20 cellular contexts compared by ENCODE assay signal in genomic region chr17:39602533-39603303, GRCh38. TPM values are rescaled to one million over a fixed set of nuclear protein-coding genes. Genes with fewer than 3 reads are reported as not detected.
"Had no signal": no experiment of that assay in that cellular context is flagged by ENCODE, and none has a peak within 500 bp of the region (broad histone marks: within the 10 kb centered on the region; RNA-seq: fewer than 3 reads in every experiment).

No MANE protein-coding gene starts in this region.

- H3K4me3 ChIP-seq: cardiac muscle cell, pancreas, smooth muscle cell, thyroid gland had no signal

- H3K36me3 ChIP-seq: cardiac muscle cell, pancreas, thyroid gland had no signal

- H3K27ac Mint-ChIP-seq: activated naive CD8-positive, alpha-beta T cell; immature natural killer cell; natural killer cell had no signal

- H3K9me3 Mint-ChIP-seq: natural killer cell; T-helper 1 cell treated with Interleukin-12 subunit alpha and Interleukin-12 subunit beta and Interleukin-4 antibody, amounts not matched to agents 30 μg/mL and 1 μg/mL, for 36 hours had no signal

- H3K4me3 Mint-ChIP-seq: natural killer cell; T-helper 1 cell treated with Interleukin-12 subunit alpha and Interleukin-12 subunit beta and Interleukin-4 antibody, amounts not matched to agents 30 μg/mL and 1 μg/mL, for 36 hours had no signal

- H3K9me3 ChIP-seq: pancreas, thyroid gland had no signal

- H3K27ac ChIP-seq: cardiac muscle cell, pancreas, thyroid gland had no signal

- H3K4me2 ChIP-seq: smooth muscle cell had no signal

- H3K36me3 Mint-ChIP-seq: activated naive CD8-positive, alpha-beta T cell; immature natural killer cell; natural killer cell had no signal

- DNase-seq: activated CD4-positive, alpha-beta T cell treated with anti-CD3 and anti-CD28 coated beads, Interleukin-2, amount 50 U/mL, for 1 hour; activated CD8-positive, alpha-beta memory T cell treated with anti-CD3 and anti-CD28 coated beads for 24 hours; activated CD8-positive, alpha-beta memory T cell treated with anti-CD3 and anti-CD28 coated beads, Interleukin-2, amount 50 U/mL, for 48 hours; activated gamma-delta T cell treated with Interleukin-2 at 50 U/mL for 16 hours; head of caudate nucleus; immature natural killer cell; mesendoderm; natural killer cell; stimulated activated CD4-positive, alpha-beta T cell treated with anti-CD3 and anti-CD28 coated beads, Interleukin-4, amount 100 ng/mL, for 1 hour; thyroid gland had no signal

- ATAC-seq: activated CD4-positive, CD25-positive, alpha-beta regulatory T cell treated with anti-CD3 and anti-CD28 coated beads, Interleukin-2, amount 50 U/mL, for 24 hours; natural killer cell; pancreas; sciatic nerve had no signal

RNA-seq across cellular contexts. Expression of gene NEUROD2, which starts 5.0 kb away (rescaled TPM):
- total RNA-seq: cardiac muscle cell, liver, natural killer cell, pancreas, pulmonary artery endothelial cell, sciatic nerve, smooth muscle cell, thyroid gland, urinary bladder had no signal
- polyA plus RNA-seq: cardiac muscle cell, immature natural killer cell, liver, urinary bladder had no signal

RNA-seq across cellular contexts. Expression of gene PPP1R1B, which starts 24.0 kb away (rescaled TPM):
- total RNA-seq: natural killer cell, pulmonary artery endothelial cell, smooth muscle cell had no signal
- polyA plus RNA-seq: immature natural killer cell, liver, smooth muscle cell had no signal
